In the genomic region with DNA sequence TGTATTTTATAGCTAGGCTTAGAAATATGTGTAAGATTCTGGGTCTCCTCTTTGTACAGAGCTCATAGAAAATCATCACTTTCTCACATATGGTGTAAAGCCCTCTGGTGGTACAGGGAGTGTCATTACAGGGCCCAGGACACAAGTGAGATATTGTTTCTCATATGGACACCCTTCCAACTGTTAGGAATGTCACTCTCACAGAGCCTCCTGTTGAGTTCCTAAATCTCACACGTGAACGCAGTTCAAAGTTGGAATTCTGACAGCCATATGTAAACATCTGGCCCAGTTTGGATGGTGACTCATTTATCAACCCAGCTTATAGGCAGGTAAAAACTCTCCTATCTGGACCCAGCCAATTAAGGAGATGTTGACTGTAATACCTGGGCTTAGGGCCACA, we compare ENCODE assay signal across 9 cellular contexts. TPM values are rescaled to one million over a fixed set of nuclear protein-coding genes. Genes with fewer than 3 reads are reported as not detected.
DNase-seq lines count a peak whose midpoint lies in the region; ATAC-seq, FAIRE-seq and TF ChIP-seq lines count a peak whose summit lies in the region.
"Had no signal": no experiment of that assay in that cellular context is flagged by ENCODE, and none has a peak within 500 bp of the region (broad histone marks: within the 10 kb centered on the region; RNA-seq: fewer than 3 reads in every experiment).

No MANE protein-coding gene starts in this region.

- FAIRE-seq in kidney (lab: Jason Lieb, UNC), result no peak

- no peaks in the 10 kb centered on the region for H3K4me1 ChIP-seq in HAP-1
- H3K4me1 ChIP-seq in kidney (ENCODE audit: control insufficient read depth in 1 of 2, insufficient read depth in 1 of 2, low read depth in 1 of 2, low read length in 2 of 2), result no peaks in the 10 kb centered on the region

- ATAC-seq in HG03175 (IDR thresholded peaks at IDR 0.05; ENCODE audit: unreplicated experiment), result no peak
- no peak for ATAC-seq in GM19328 (IDR thresholded peaks at IDR 0.05; ENCODE audit: unreplicated experiment)
- ATAC-seq in GM18505 (IDR thresholded peaks at IDR 0.05; ENCODE audit: unreplicated experiment), result no peak

- no peaks in the 10 kb centered on the region for H3K36me3 ChIP-seq in HAP-1 (replicated peaks)
- no peaks in the 10 kb centered on the region for H3K36me3 ChIP-seq in kidney (ENCODE audit: control insufficient read depth in 1 of 2, insufficient read depth in 2 of 2, low read length in 2 of 2)

- peak; percentile 67 to 69 for DNase-seq in AML-193 (lab: John Stamatoyannopoulos, UW)
- DNase-seq in HAP-1 (ENCODE audit: low spot score in 2 of 2), result peak; percentile 15 to 22
- peak; percentile 55 for DNase-seq in SW480 (ENCODE audit: low spot score)
- no peak for DNase-seq in kidney
- DNase-seq in NCI-H226, result no peak
- DNase-seq: naive B cell had no signal

- H3K9me3 ChIP-seq in HAP-1, result no peaks in the 10 kb centered on the region
- no peaks in the 10 kb centered on the region for H3K9me3 ChIP-seq in kidney (ENCODE audit: control insufficient read depth in 1 of 2, low read length in 2 of 2)

- H3K4me3 ChIP-seq in HAP-1 (no peak overlapping the region), kidney (ENCODE audit: low read length in 2 of 2) (no peak overlapping the region)

- intact Hi-C loops in kidney (cut with DNase I), result no loop called here

- no peak overlapping the region for H3K27ac ChIP-seq in kidney (ENCODE audit: low read depth in 2 of 2, low read length in 2 of 2)

- no peaks in the 10 kb centered on the region for H3K27me3 ChIP-seq in HAP-1 (ENCODE audit: low read depth)

- no peak for TF ChIP-seq POLR2A in GM18505 (IDR thresholded peaks at IDR 0.05; ENCODE audit: borderline replicate concordance, extremely low read depth, insufficient read depth, insufficient read length)

- H3K9ac ChIP-seq in kidney (ENCODE audit: low read length in 2 of 2), result no peak overlapping the region

- TF ChIP-seq CTCF in kidney (IDR thresholded peaks at IDR 0.05; ENCODE audit: borderline replicate concordance, extremely low read depth, insufficient read depth), result peak; percentile 49

- in situ Hi-C loops in HAP-1 (cut with MboI; ENCODE audit: low sequenced_read_pairs), result no loop called here

RNA-seq across cellular contexts. Expression of gene ZNF107, which starts 35.4 kb away (rescaled TPM):
- 8.0 TPM for total RNA-seq in kidney
- polyA plus RNA-seq in kidney (ENCODE audit: insufficient read depth, low read depth, low replicate concordance), result 0.80 TPM

Comparison
In these comparisons a context has a peak if more than half of its experiments do, and no peak if none do; other contexts are left out.
1. DNase-seq: peak in AML-193 (2 of 2), HAP-1 (2 of 2) and SW480 (single experiment); none in kidney (single experiment) and NCI-H226 (single experiment).